Comparison of ENCODE assay signal across 8 cellular contexts in the genomic region with DNA sequence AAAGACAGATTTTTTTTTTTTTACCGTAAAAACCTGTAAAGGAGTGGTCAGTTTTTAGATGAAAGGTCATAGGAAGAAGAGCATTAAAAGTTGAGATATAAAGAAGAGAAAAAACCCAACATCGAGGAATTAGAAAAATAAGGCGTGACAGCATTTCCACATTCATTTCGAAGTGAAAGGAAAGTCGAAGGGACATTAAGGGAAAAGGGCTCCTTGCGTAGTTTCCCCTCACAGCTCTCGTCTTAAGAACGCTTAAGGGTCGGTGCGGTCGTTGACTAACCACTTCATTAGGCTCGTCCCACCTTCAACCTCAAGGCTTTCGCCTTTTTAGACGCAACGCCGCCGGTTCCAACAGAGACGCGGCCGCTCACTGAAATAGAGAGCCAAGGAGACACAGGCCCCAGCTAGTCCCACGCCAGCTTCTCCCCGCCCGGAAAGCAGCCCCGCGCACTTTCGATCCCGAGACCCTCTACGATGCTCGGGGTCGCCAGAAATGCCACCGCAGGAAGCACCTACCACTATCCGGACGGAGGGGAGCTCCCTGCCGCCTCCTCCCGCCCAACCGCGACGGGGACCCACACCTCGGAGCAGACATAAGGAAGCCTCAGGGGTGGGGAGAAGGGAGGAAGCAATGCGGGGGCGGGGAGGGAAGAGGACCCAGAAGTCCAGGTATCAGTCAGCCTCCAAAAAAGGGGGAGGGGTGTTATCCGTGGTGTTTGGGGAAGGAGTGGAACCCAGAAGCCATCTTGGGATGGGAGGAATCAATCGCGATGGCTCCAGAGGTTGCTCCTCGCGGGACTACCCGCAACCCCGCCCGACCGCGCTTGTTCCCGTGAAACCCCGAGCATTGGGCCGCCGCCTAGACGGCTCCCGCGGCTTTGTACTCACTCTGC. TPM values are rescaled to one million over a fixed set of nuclear protein-coding genes. Genes with fewer than 3 reads are reported as not detected.
A peak's percentile ranks its signal among the peaks of the same experiment; 100 is the strongest.
DNase-seq lines count a peak whose midpoint lies in the region; ATAC-seq and TF ChIP-seq lines count a peak whose summit lies in the region.

No MANE protein-coding gene starts in this region.

- H3K4me3 ChIP-seq in Caco-2 (ENCODE audit: low read depth, low read length) (peak overlapping the region; percentile 99), thoracic aorta (peak overlapping the region; percentile 99)

- peaks cover 16% of the 10 kb centered on the region for H3K4me1 Mint-ChIP-seq in Caco-2 (ENCODE audit: low read depth, unreplicated experiment)

- POLR2A ChIA-PET in Caco-2 (lab: Charles Lee) = interaction anchor here (0.6 to 2.2 kb wide), 6 partner anchors 13 to 350 kb away, joined by 3 to 9 read pairs (median 6); partner anchors contain the start of genes CCDC126 and STK31
- POLR2A ChIA-PET in RWPE1 (lab: Yijun Ruan, JAX; ENCODE audit: low non-redundant PET) = interaction anchor here (0.7 kb wide), 1 partner anchor 141 kb away, joined by 3 read pairs; no protein-coding TSS in a partner anchor

- peak overlapping the region; percentile 99 for H3K27ac Mint-ChIP-seq in Caco-2 (ENCODE audit: unreplicated experiment)

- DNase-seq in Caco-2 (peak; percentile 70 to 72), GM20000 (ENCODE audit: low spot score) (peak; percentile 19), HS-5 (ENCODE audit: low read depth) (peak; percentile 20), RWPE1 (ENCODE audit: low spot score) (peak; percentile 63), globus pallidus (ENCODE audit: low spot score) (peak; percentile 43), nucleus accumbens (lab: John Stamatoyannopoulos, UW) (peak in 50 of 56 donors; percentile 20 to 81 (median 64)), thoracic aorta (ENCODE audit: low spot score) (no peak)
- DNase-seq in activated naive CD4-positive, alpha-beta T cell treated with anti-CD3 and anti-CD28 coated beads, Interleukin-2, amount 50 U/mL, for 16 hours = peak; percentile 43

- CTCF ChIA-PET in Caco-2 (lab: Charles Lee) = interaction anchor here (0.7 to 0.9 kb wide), 2 partner anchors 13 to 68 kb away, joined by 3 read pairs; no protein-coding TSS in a partner anchor
- CTCF ChIA-PET in RWPE1 (lab: Yijun Ruan, JAX) = no interaction called here

- intact Hi-C loops in Caco-2 (cut with micrococcal nuclease; ENCODE audit: unreplicated experiment) = loop anchor here (5.0 to 10.0 kb wide), 4 partner anchors 99 to 346 kb away; partner anchors contain the start of gene NUP42

- H3K36me3 ChIP-seq in Caco-2 (ENCODE audit: control insufficient read depth, insufficient read depth, low read length) (no peaks in the 10 kb centered on the region), thoracic aorta (no peaks in the 10 kb centered on the region)

- H3K9me3 ChIP-seq in Caco-2 = no peaks in the 10 kb centered on the region
- no peaks in the 10 kb centered on the region for H3K9me3 ChIP-seq in thoracic aorta

- H3K9me3 Mint-ChIP-seq in Caco-2 (ENCODE audit: unreplicated experiment) = no peaks in the 10 kb centered on the region

- ATAC-seq in thoracic aorta (ENCODE audit: insufficient number of reproducible peaks, low FRiP score, low read depth) = peak; percentile 57

- H3K27me3 Mint-ChIP-seq in Caco-2 (ENCODE audit: insufficient read depth, unreplicated experiment) = no peaks in the 10 kb centered on the region

- H3K4me1 ChIP-seq in Caco-2 = peaks cover 26% of the 10 kb centered on the region
- peaks cover 32 to 38% of the 10 kb centered on the region in 2 donors for H3K4me1 ChIP-seq in thoracic aorta (ENCODE audit: control insufficient read depth in 1 of 2, low read depth in 2 of 2)

- H3K27me3 ChIP-seq in Caco-2 (replicated peaks; ENCODE audit: control insufficient read depth, insufficient read depth, low read length) = no peaks in the 10 kb centered on the region
- no peaks in the 10 kb centered on the region for H3K27me3 ChIP-seq in thoracic aorta (replicated peaks; ENCODE audit: insufficient read depth)

- H3K36me3 Mint-ChIP-seq in Caco-2 (ENCODE audit: insufficient read depth, unreplicated experiment) = peaks cover 52% of the 10 kb centered on the region

- peak overlapping the region; percentile 91 for H3K4me3 Mint-ChIP-seq in Caco-2 (ENCODE audit: unreplicated experiment)

- BruUV-seq in Caco-2 (replicated peaks; lab: Mats Ljungman, UMichigan) = TSS peak; percentile 37

- H3K27ac ChIP-seq in RWPE1 (peak overlapping the region; percentile 89), thoracic aorta (peak overlapping the region; percentile 92 to 98)

- no peak for TF ChIP-seq CTCF in Caco-2 (IDR thresholded peaks at IDR 0.05; ENCODE audit: insufficient read depth in 1 of 2, low read depth in 1 of 2, low read length in 1 of 2, severe bottlenecking in 1 of 2, unreplicated experiment in 1 of 2)
- no peak for TF ChIP-seq CTCF in GM20000 (IDR thresholded peaks at IDR 0.05; ENCODE audit: extremely low read depth, missing control alignments)
- no peak for TF ChIP-seq CTCF in RWPE1 (conservative IDR thresholded peaks at IDR 0.05; ENCODE audit: low read depth)
- no peak for TF ChIP-seq CTCF in thoracic aorta (IDR thresholded peaks at IDR 0.05)

RNA-seq across cellular contexts. Expression of gene TRA2A, which starts 0.6 kb away (rescaled TPM):
- total RNA-seq in Caco-2 (2022) (123 and 132 TPM in 2 replicates), thoracic aorta (10 to 100 TPM; 23.0 to 55.0 TPM)
